9 cellular contexts compared by ENCODE assay signal in genomic region chr13:100059827-100060226, GRCh38.
"Had no signal": no experiment of that assay in that cellular context is flagged by ENCODE, and none has a peak within 500 bp of the region (broad histone marks: within the 10 kb centered on the region; RNA-seq: fewer than 3 reads in every experiment).

No MANE protein-coding gene starts in this region.

- H3K4me3 Mint-ChIP-seq: GM23338, H9, HFFc6, IgD-negative memory B cell had no signal

- H3K9ac ChIP-seq: KMS-11 had no signal

- ATAC-seq: GM23338, HepG2 had no signal

- H3K27ac ChIP-seq: HL-60, KMS-11 had no signal

- H3K4me1 Mint-ChIP-seq: IgD-negative memory B cell had no signal

- H3K4me2 ChIP-seq: GM23338, KMS-11 had no signal

- H3K4me3 ChIP-seq: GM23338 had no signal

- FAIRE-seq: HepG2 had no signal

- H2AFZ ChIP-seq: GM23338 had no signal

- H3K27ac Mint-ChIP-seq: GM23338, HFFc6, IgD-negative memory B cell had no signal

- DNase-seq: H9, HCEC 1CT, HFFc6, KBM-7 had no signal

- H3K36me3 Mint-ChIP-seq: IgD-negative memory B cell had no signal
